8 cellular contexts compared by ENCODE assay signal in genomic region chr3:43296565-43296964, GRCh38. TPM values are rescaled to one million over a fixed set of nuclear protein-coding genes. Genes with fewer than 3 reads are reported as not detected.
DNase-seq lines count a peak whose midpoint lies in the region; ATAC-seq, FAIRE-seq and TF ChIP-seq lines count a peak whose summit lies in the region.

No MANE protein-coding gene starts in this region.

- CTCF ChIA-PET in T-cell (lab: Charles Lee) = interaction anchor here (0.6 to 3.0 kb wide), 11 partner anchors 11 to 1105 kb away, joined by 3 to 23 read pairs (median 7); partner anchors contain the start of gene SNRK (in 1 of the 2)

- H3K4me3 Mint-ChIP-seq in T-cell = peak overlapping the region; percentile 80 to 91 (median 86)

- no peak for TF ChIP-seq CTCF in bronchial epithelial cell (IDR thresholded peaks at IDR 0.05; ENCODE audit: insufficient read depth, low read length, severe bottlenecking)

- H3K27ac Mint-ChIP-seq in T-cell = peak overlapping the region; percentile 96 to 99

- H3K4me3 ChIP-seq in bronchial epithelial cell (ENCODE audit: low read depth, low read length) (no peak overlapping the region), H7 (ENCODE audit: insufficient read depth, low read depth, low read length) (no peak overlapping the region)

- peaks cover 8% of the 10 kb centered on the region for H3K36me3 Mint-ChIP-seq in T-cell

- POLR2A ChIA-PET in T-cell (lab: Charles Lee) = interaction anchor here (0.6 to 3.6 kb wide), 14 partner anchors 8 to 1005 kb away, joined by 3 to 25 read pairs (median 4); partner anchors contain the start of genes NKTR (in 1 of the 2), SNRK (in 1 of the 2) and VIPR1 (in 1 of the 2)

- FAIRE-seq in bronchial epithelial cell (lab: Jason Lieb, UNC) = no peak

- no peaks in the 10 kb centered on the region for H3K36me3 ChIP-seq in bronchial epithelial cell (ENCODE audit: control insufficient read depth, insufficient read depth, low read length)
- H3K36me3 ChIP-seq in H7 (replicated peaks; ENCODE audit: control insufficient read depth, insufficient read depth, low read length) = no peaks in the 10 kb centered on the region; the same call in 1 of the 2 replicates

- H3K27me3 Mint-ChIP-seq in T-cell = no peaks in the 10 kb centered on the region

- peaks cover 85 to 91% (median 86%) of the 10 kb centered on the region in 3 donors for H3K4me1 Mint-ChIP-seq in T-cell

- H3K9me3 Mint-ChIP-seq in T-cell = no peaks in the 10 kb centered on the region

- no peaks in the 10 kb centered on the region for H3K27me3 ChIP-seq in bronchial epithelial cell (ENCODE audit: control insufficient read depth, insufficient read depth, low read length)
- H3K27me3 ChIP-seq in H7 (ENCODE audit: control insufficient read depth, insufficient read depth, low read length) = no peaks in the 10 kb centered on the region

- DNase-seq in T-cell (peak in 33 of 34 experiments; percentile 33 to 91 (median 75)), bronchial epithelial cell (ENCODE audit: low read depth) (peak; percentile 49), cerebellar nuclear complex (lab: John Stamatoyannopoulos, UW) (no peak), GM19238 (ENCODE audit: insufficient read length, low spot score) (no peak), H7 (no peak)
- DNase-seq in stimulated activated CD4-positive, alpha-beta T cell treated with anti-CD3 and anti-CD28 coated beads, TNF-alpha, amount 100 ng/mL, for 1 hour (ENCODE audit: low read depth in 3 of 3, low spot score in 1 of 3) = peak in 2 of 3 donors; percentile 29 to 47

- ATAC-seq in GM18907 (IDR thresholded peaks at IDR 0.05; ENCODE audit: unreplicated experiment) (peak; percentile 84), HG03039 (IDR thresholded peaks at IDR 0.05; ENCODE audit: unreplicated experiment) (peak; percentile 81), T-cell (replicated peaks in 1 of 4) (peak; percentile 90 to 97 (median 94))

RNA-seq across cellular contexts. Expression of gene SNRK, which starts 10.2 kb away (rescaled TPM):
- 100 to 1,000 TPM in 3 of 5 donors, 10 to 100 TPM in 2; 88.1 to 165 (median 107) TPM for total RNA-seq in T-cell
- total RNA-seq in bronchial epithelial cell = 28.3 and 29.7 TPM in 2 replicates
- total RNA-seq in H7 (2014; rRNA removed; shearing (Covaris generic)) = 9.7 and 15.9 TPM in 2 replicates

Comparison
In these comparisons a context has a peak if more than half of its experiments do, and no peak if none do; other contexts are left out.
1. DNase-seq: peak in T-cell (33 of 34), bronchial epithelial cell (single experiment) and stimulated activated CD4-positive, alpha-beta T cell treated with anti-CD3 and anti-CD28 coated beads, TNF-alpha, amount 100 ng/mL, for 1 hour (2 of 3); none in cerebellar nuclear complex (0 of 2), GM19238 (single experiment) and H7 (single experiment).
2. Peak in every context shown above with its lines, with median percentiles within 50 percentile points of each other: ATAC-seq.